In the genomic region with DNA sequence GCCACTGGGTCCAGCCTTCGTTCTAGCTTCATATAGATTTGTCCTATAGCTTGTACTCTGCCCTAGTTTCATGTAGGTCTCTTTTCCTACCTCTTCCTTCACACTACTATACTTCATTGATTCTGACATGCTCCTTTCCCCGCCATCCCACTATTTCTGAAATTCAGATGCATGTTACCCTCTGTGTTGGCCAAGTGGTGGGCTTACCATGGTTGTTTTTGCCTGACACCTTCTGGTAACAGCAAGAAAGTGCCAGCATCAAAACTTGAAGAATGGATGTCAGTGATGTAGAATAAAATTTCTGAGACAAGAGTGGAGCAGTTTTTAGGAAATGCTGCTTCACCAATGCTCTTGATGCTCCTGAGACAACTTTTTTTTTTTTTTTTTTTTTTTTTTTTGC, we compare ENCODE assay signal across 8 cellular contexts. TPM values are rescaled to one million over a fixed set of nuclear protein-coding genes. Genes with fewer than 3 reads are reported as not detected.
DNase-seq lines count a peak whose midpoint lies in the region; ATAC-seq and TF ChIP-seq lines count a peak whose summit lies in the region.

No MANE protein-coding gene starts in this region.

- H3K9me3 Mint-ChIP-seq in activated naive CD4-positive, alpha-beta T cell treated with anti-CD3 and anti-CD28 coated beads, Interleukin-2, amount 10 ng/mL, durations not matched to agents 7 days and 5 days: no peaks in the 10 kb centered on the region

- TF ChIP-seq CTCF in OCI-LY3 (IDR thresholded peaks at IDR 0.05; ENCODE audit: low read depth, low read length): peak; percentile 49
- peak; percentile 36 for TF ChIP-seq CTCF in psoas muscle (IDR thresholded peaks at IDR 0.05)

- no peak overlapping the region for H3K4me3 Mint-ChIP-seq in activated naive CD4-positive, alpha-beta T cell treated with anti-CD3 and anti-CD28 coated beads, Interleukin-2, amount 10 ng/mL, durations not matched to agents 7 days and 5 days

- no peak overlapping the region for H3K27ac Mint-ChIP-seq in activated naive CD4-positive, alpha-beta T cell treated with anti-CD3 and anti-CD28 coated beads, Interleukin-2, amount 10 ng/mL, durations not matched to agents 7 days and 5 days

- DNase-seq in activated naive CD4-positive, alpha-beta T cell treated with anti-CD3 and anti-CD28 coated beads, Interleukin-2, amount 10 ng/mL, durations not matched to agents 7 days and 5 days: peak; percentile 47
- DNase-seq in activated naive CD4-positive, alpha-beta T cell treated with anti-CD3 and anti-CD28 coated beads, Interleukin-2, amount 50 U/mL, for 16 hours: no peak
- DNase-seq in fibroblast of gingiva (ENCODE audit: low read depth): peak; percentile 28
- no peak for DNase-seq in psoas muscle
- no peak for DNase-seq in SHP77 (lab: John Stamatoyannopoulos, UW)

- no peak overlapping the region for H3K27ac ChIP-seq in OCI-LY3 (ENCODE audit: low read length)
- no peak overlapping the region for H3K27ac ChIP-seq in psoas muscle

- intact Hi-C loops in psoas muscle (cut with DNase I): loop anchor here (2.0 to 5.0 kb wide), 2 partner anchors 183 kb away; no protein-coding TSS in a partner anchor

- H3K36me3 Mint-ChIP-seq in activated naive CD4-positive, alpha-beta T cell treated with anti-CD3 and anti-CD28 coated beads, Interleukin-2, amount 10 ng/mL, durations not matched to agents 7 days and 5 days: peaks cover 1% of the 10 kb centered on the region

- H3K9me3 ChIP-seq in OCI-LY3 (ENCODE audit: insufficient read depth, low read length) (no peaks in the 10 kb centered on the region; the same call in 1 of the 2 replicates), psoas muscle (no peaks in the 10 kb centered on the region)

- H3K4me3 ChIP-seq in OCI-LY3 (ENCODE audit: low read length) (no peak overlapping the region), psoas muscle (no peak overlapping the region)

- ATAC-seq in psoas muscle (peak in 2 of 4 donors; percentile 64 to 77), GM18505 (IDR thresholded peaks at IDR 0.05; ENCODE audit: unreplicated experiment) (no peak), HG03439 (IDR thresholded peaks at IDR 0.05; ENCODE audit: unreplicated experiment) (no peak)

- peaks cover 29% of the 10 kb centered on the region for H3K4me1 Mint-ChIP-seq in activated naive CD4-positive, alpha-beta T cell treated with anti-CD3 and anti-CD28 coated beads, Interleukin-2, amount 10 ng/mL, durations not matched to agents 7 days and 5 days

- H3K4me1 ChIP-seq in OCI-LY3 (ENCODE audit: low read length) (no peaks in the 10 kb centered on the region), psoas muscle (no peaks in the 10 kb centered on the region)

- 72 to 82% (median 74%) methylated on average over 2 of the region's 2 CpGs for WGBS in psoas muscle, 3 donors

- no peaks in the 10 kb centered on the region for H3K36me3 ChIP-seq in OCI-LY3 (replicated peaks; ENCODE audit: low read depth, low read length)
- no peaks in the 10 kb centered on the region for H3K36me3 ChIP-seq in psoas muscle (ENCODE audit: insufficient read depth in 1 of 2, low read depth in 1 of 2)

- no peak overlapping the region for H3K9ac ChIP-seq in OCI-LY3 (ENCODE audit: low read length)

- H4K20me1 ChIP-seq in OCI-LY3 (ENCODE audit: insufficient read depth, low read length): no peaks in the 10 kb centered on the region

- no peak for TF ChIP-seq POLR2A in GM18505 (IDR thresholded peaks at IDR 0.05; ENCODE audit: borderline replicate concordance, extremely low read depth, insufficient read depth, insufficient read length)

- H2AFZ ChIP-seq in OCI-LY3 (ENCODE audit: low read depth, low read length): no peak overlapping the region

- CTCF ChIA-PET in activated naive CD4-positive, alpha-beta T cell treated with anti-CD3 and anti-CD28 coated beads, Interleukin-2, amount 10 ng/mL, durations not matched to agents 7 days and 5 days (lab: Charles Lee): interaction anchor here (0.7 to 4.7 kb wide), 8 partner anchors 9 to 186 kb away, joined by 3 to 47 read pairs (median 4); no protein-coding TSS in a partner anchor

- H3K79me2 ChIP-seq in OCI-LY3 (ENCODE audit: low read length): no peaks in the 10 kb centered on the region

- H3K4me2 ChIP-seq in OCI-LY3 (ENCODE audit: low read length): no peak overlapping the region

- no peaks in the 10 kb centered on the region for H3K27me3 Mint-ChIP-seq in activated naive CD4-positive, alpha-beta T cell treated with anti-CD3 and anti-CD28 coated beads, Interleukin-2, amount 10 ng/mL, durations not matched to agents 7 days and 5 days

- no peaks in the 10 kb centered on the region for H3K27me3 ChIP-seq in OCI-LY3 (ENCODE audit: low read depth, low read length)
- H3K27me3 ChIP-seq in psoas muscle (ENCODE audit: insufficient read depth in 3 of 3, low read length in 2 of 3): no peaks in the 10 kb centered on the region

RNA-seq across cellular contexts. Expression of a gene that starts 19.5 kb away (rescaled TPM):
- 1 to 10 TPM; 2.7 to 8.6 (median 4.3) TPM for total RNA-seq in psoas muscle
- polyA plus RNA-seq in psoas muscle: 1 to 10 TPM in 2 of 3 donors, under 1 TPM in 1; 0.70 to 1.8 (median 1.7) TPM

RNA-seq across cellular contexts. Expression of a gene that starts 44.5 kb away (rescaled TPM):
- not detected for total RNA-seq in psoas muscle
- not detected for polyA plus RNA-seq in psoas muscle

Comparison
In these comparisons a context has a peak if more than half of its experiments do, and no peak if none do; other contexts are left out.
1. DNase-seq: peak in activated naive CD4-positive, alpha-beta T cell treated with anti-CD3 and anti-CD28 coated beads, Interleukin-2, amount 10 ng/mL, durations not matched to agents 7 days and 5 days (single experiment) and fibroblast of gingiva (single experiment); none in activated naive CD4-positive, alpha-beta T cell treated with anti-CD3 and anti-CD28 coated beads, Interleukin-2, amount 50 U/mL, for 16 hours (single experiment), psoas muscle (0 of 2) and SHP77 (0 of 2).